ENCODE assay signal across 8 cellular contexts in genomic region chr19:6373096-6373812, GRCh38. TPM values are rescaled to one million over a fixed set of nuclear protein-coding genes. Genes with fewer than 3 reads are reported as not detected.
DNase-seq lines count a peak whose midpoint lies in the region; ATAC-seq, FAIRE-seq and TF ChIP-seq lines count a peak whose summit lies in the region.

No MANE protein-coding gene starts in this region.

- TF ChIP-seq POLR2A in H54 (IDR thresholded peaks at IDR 0.05; ENCODE audit: low read depth, low read length) = peak; percentile 9; the same call in 1 of the 2 replicates

- H3K27me3 ChIP-seq in fibroblast of lung (ENCODE audit: control insufficient read depth, insufficient read depth, low read length) = no peaks in the 10 kb centered on the region

- peak; percentile 94 for DNase-seq in DMS153 treated with DMSO at 0.1 percent for 48 hours (lab: John Stamatoyannopoulos, UW; ENCODE audit: unreplicated experiment)
- peak; percentile 93 for DNase-seq in H54 (ENCODE audit: insufficient read length, low spot score)
- peak; percentile 98 for DNase-seq in LoVo (ENCODE audit: low spot score)
- peak; percentile 94 for DNase-seq in RPMI7951 (ENCODE audit: low read depth)
- peak; percentile 96 to 97 for DNase-seq in activated T-helper 1 cell treated with anti-CD3 and anti-CD28 coated beads, Interleukin-2, amount 50 U/mL, for 16 hours (ENCODE audit: low read depth in 1 of 2, low spot score in 1 of 2)
- peak; percentile 95 to 99 for DNase-seq in fibroblast of lung (ENCODE audit: low read depth in 2 of 2)
- DNase-seq in naive thymus-derived CD8-positive, alpha-beta T cell = peak in 9 of 10 donors; percentile 96 to 100 (median 97)
- DNase-seq in stimulated activated effector memory CD8-positive, alpha-beta T cell treated with anti-CD3 and anti-CD28 coated beads, Interleukin-12 subunit alpha, Interleukin-12 subunit beta, amount 100 ng/mL, for 72 hours (ENCODE audit: low spot score in 2 of 2) = peak; percentile 97 to 99

- H3K27ac ChIP-seq in fibroblast of lung (ENCODE audit: insufficient read depth, low read length) = peak overlapping the region; percentile 93

- peak overlapping the region; percentile 73 to 98 (median 95) for H3K27ac Mint-ChIP-seq in naive thymus-derived CD8-positive, alpha-beta T cell
- peak overlapping the region; percentile 93 for H3K27ac Mint-ChIP-seq in stimulated activated effector memory CD8-positive, alpha-beta T cell treated with anti-CD3 and anti-CD28 coated beads, Interleukin-12 subunit alpha, Interleukin-12 subunit beta, amount 100 ng/mL, for 72 hours

- H3K4me2 ChIP-seq in fibroblast of lung (ENCODE audit: extremely low read depth, insufficient read depth, low read length) = peak overlapping the region; percentile 93

- peak overlapping the region; percentile 96 for H3K9ac ChIP-seq in fibroblast of lung (ENCODE audit: insufficient read depth, low read length)

- peak overlapping the region; percentile 86 for H2AFZ ChIP-seq in fibroblast of lung (ENCODE audit: low read length)

- H3K79me2 ChIP-seq in fibroblast of lung (ENCODE audit: control insufficient read depth, insufficient read depth, low read length) = no peaks in the 10 kb centered on the region

- FAIRE-seq in H54 (lab: Jason Lieb, UNC) = peak; percentile 62

- TF ChIP-seq CTCF in fibroblast of lung (conservative IDR thresholded peaks at IDR 0.05 in 1 of 2, IDR thresholded peaks at IDR 0.05 in 1 of 2; ENCODE audit: low read depth in 1 of 2, low read length in 2 of 2) = no peak

- peak; percentile 67 to 68 for ATAC-seq in naive thymus-derived CD8-positive, alpha-beta T cell
- ATAC-seq in stimulated activated effector memory CD8-positive, alpha-beta T cell treated with anti-CD3 and anti-CD28 coated beads, Interleukin-12 subunit alpha, Interleukin-12 subunit beta, amount 100 ng/mL, for 72 hours = peak; percentile 79

- no peaks in the 10 kb centered on the region for H3K9me3 ChIP-seq in fibroblast of lung (ENCODE audit: control insufficient read depth, insufficient read depth, low read depth, low read length)

- peaks cover 5% of the 10 kb centered on the region for H3K4me1 ChIP-seq in fibroblast of lung (ENCODE audit: control insufficient read depth, extremely low read depth, insufficient read depth, low read length)

- peak overlapping the region; percentile 86 to 97 (median 93) for H3K4me3 Mint-ChIP-seq in naive thymus-derived CD8-positive, alpha-beta T cell
- H3K4me3 Mint-ChIP-seq in stimulated activated effector memory CD8-positive, alpha-beta T cell treated with anti-CD3 and anti-CD28 coated beads, Interleukin-12 subunit alpha, Interleukin-12 subunit beta, amount 100 ng/mL, for 72 hours = peak overlapping the region; percentile 87

- H3K4me3 ChIP-seq in fibroblast of lung (replicated peaks in 1 of 4; ENCODE audit: control extremely low read depth in 1 of 4, insufficient read depth in 1 of 4, low read depth in 3 of 4, low read length in 4 of 4) = peak overlapping the region; percentile 67 to 94 (median 77)

- peaks cover 0 to 17% (median 2%) of the 10 kb centered on the region in 3 donors for H3K36me3 Mint-ChIP-seq in naive thymus-derived CD8-positive, alpha-beta T cell
- H3K36me3 Mint-ChIP-seq in stimulated activated effector memory CD8-positive, alpha-beta T cell treated with anti-CD3 and anti-CD28 coated beads, Interleukin-12 subunit alpha, Interleukin-12 subunit beta, amount 100 ng/mL, for 72 hours = peaks cover 25% of the 10 kb centered on the region

- peaks cover 3% of the 10 kb centered on the region for H3K36me3 ChIP-seq in fibroblast of lung (ENCODE audit: control insufficient read depth, insufficient read depth, low read length)

- no peaks in the 10 kb centered on the region for H4K20me1 ChIP-seq in fibroblast of lung (ENCODE audit: control insufficient read depth, extremely low read depth, insufficient read depth, low read length)

- no peaks in the 10 kb centered on the region for H3K9me3 Mint-ChIP-seq in naive thymus-derived CD8-positive, alpha-beta T cell
- no peaks in the 10 kb centered on the region for H3K9me3 Mint-ChIP-seq in stimulated activated effector memory CD8-positive, alpha-beta T cell treated with anti-CD3 and anti-CD28 coated beads, Interleukin-12 subunit alpha, Interleukin-12 subunit beta, amount 100 ng/mL, for 72 hours

- H3K27me3 Mint-ChIP-seq in naive thymus-derived CD8-positive, alpha-beta T cell = no peaks in the 10 kb centered on the region

- H3K4me1 Mint-ChIP-seq in naive thymus-derived CD8-positive, alpha-beta T cell = peaks cover 12 to 26% (median 22%) of the 10 kb centered on the region in 4 donors
- H3K4me1 Mint-ChIP-seq in stimulated activated effector memory CD8-positive, alpha-beta T cell treated with anti-CD3 and anti-CD28 coated beads, Interleukin-12 subunit alpha, Interleukin-12 subunit beta, amount 100 ng/mL, for 72 hours = peaks cover 23% of the 10 kb centered on the region

- POLR2A ChIA-PET in naive thymus-derived CD8-positive, alpha-beta T cell (lab: Charles Lee) = interaction anchor here (0.6 to 3.3 kb wide), 13 partner anchors 11 to 1257 kb away, joined by 3 to 83 read pairs (median 5); partner anchors contain the start of genes CLPP, DENND1C, GTF2F1 and KHSRP

RNA-seq across cellular contexts. Expression of gene ALKBH7, which starts 0.7 kb away (rescaled TPM):
- 51.8 and 57.9 TPM in 2 replicates for total RNA-seq in RPMI7951 (2014; rRNA removed; shearing (Covaris generic))
- 26.5 and 28.9 TPM in 2 replicates for total RNA-seq in fibroblast of lung
- polyA plus RNA-seq in fibroblast of lung = 6.3 and 9.5 TPM in 2 replicates
- 35.2 and 37.5 TPM in 2 replicates for polyA plus RNA-seq in fibroblast of lung (2012)
- 11.5 and 15.5 TPM in 2 replicates for polyA minus RNA-seq in fibroblast of lung (ENCODE audit: low replicate concordance)
- total RNA-seq in naive thymus-derived CD8-positive, alpha-beta T cell = 10 to 100 TPM; 73.7 TPM
- polyA plus RNA-seq in naive thymus-derived CD8-positive, alpha-beta T cell = 100 to 1,000 TPM; 130 to 162 (median 144) TPM

RNA-seq across cellular contexts. Expression of gene PSPN, which starts 2.5 kb away (rescaled TPM):
- total RNA-seq in RPMI7951 (2014; rRNA removed; shearing (Covaris generic)) = 0.84 and 1.4 TPM in 2 replicates
- total RNA-seq in fibroblast of lung = 0.99 and 1.8 TPM in 2 replicates
- 0.25 and 0.36 TPM in 2 replicates for polyA plus RNA-seq in fibroblast of lung
- polyA plus RNA-seq in fibroblast of lung (2012) = 0.72 and 0.74 TPM in 2 replicates
- polyA minus RNA-seq in fibroblast of lung (ENCODE audit: low replicate concordance) = 0.85 and 1.3 TPM in 2 replicates
- 1 to 10 TPM; 3.3 to 3.7 TPM for total RNA-seq in naive thymus-derived CD8-positive, alpha-beta T cell
- 1 to 10 TPM in 2 of 3 donors, under 1 TPM in 1; 0.50 to 1.2 (median 1.1) TPM for polyA plus RNA-seq in naive thymus-derived CD8-positive, alpha-beta T cell

RNA-seq across cellular contexts. Expression of gene CLPP, which starts 11.9 kb away (rescaled TPM):
- 111 and 175 TPM in 2 replicates for total RNA-seq in RPMI7951 (2014; rRNA removed; shearing (Covaris generic))
- 39.8 and 54.7 TPM in 2 replicates for total RNA-seq in fibroblast of lung
- polyA plus RNA-seq in fibroblast of lung = 34.0 and 37.8 TPM in 2 replicates
- 65.4 and 94.6 TPM in 2 replicates for polyA plus RNA-seq in fibroblast of lung (2012)
- 53.9 and 78.1 TPM in 2 replicates for polyA minus RNA-seq in fibroblast of lung (ENCODE audit: low replicate concordance)
- 10 to 100 TPM; 73.0 to 74.4 TPM for total RNA-seq in naive thymus-derived CD8-positive, alpha-beta T cell
- polyA plus RNA-seq in naive thymus-derived CD8-positive, alpha-beta T cell = 100 to 1,000 TPM; 142 to 197 (median 148) TPM

RNA-seq across cellular contexts. Expression of gene GTF2F1, which starts 19.7 kb away (rescaled TPM):
- total RNA-seq in RPMI7951 (2014; rRNA removed; shearing (Covaris generic)) = 33.8 and 38.4 TPM in 2 replicates
- total RNA-seq in fibroblast of lung = 50.4 and 52.1 TPM in 2 replicates
- 43.0 and 54.5 TPM in 2 replicates for polyA plus RNA-seq in fibroblast of lung
- 61.7 and 65.1 TPM in 2 replicates for polyA plus RNA-seq in fibroblast of lung (2012)
- 31.7 and 43.2 TPM in 2 replicates for polyA minus RNA-seq in fibroblast of lung (ENCODE audit: low replicate concordance)
- total RNA-seq in naive thymus-derived CD8-positive, alpha-beta T cell = 10 to 100 TPM; 54.1 to 64.8 TPM
- 10 to 100 TPM; 16.3 to 30.1 (median 20.6) TPM for polyA plus RNA-seq in naive thymus-derived CD8-positive, alpha-beta T cell

RNA-seq across cellular contexts. Expression of gene ACER1, which starts 39.8 kb away (rescaled TPM):
- not detected in 2 replicates for total RNA-seq in RPMI7951 (2014; rRNA removed; shearing (Covaris generic))
- total RNA-seq in fibroblast of lung = not detected in 2 replicates
- polyA plus RNA-seq in fibroblast of lung = not detected in 2 replicates
- not detected in 2 replicates for polyA plus RNA-seq in fibroblast of lung (2012)
- polyA minus RNA-seq in fibroblast of lung (ENCODE audit: low replicate concordance) = not detected in 2 replicates
- total RNA-seq in naive thymus-derived CD8-positive, alpha-beta T cell = 1 to 10 TPM in 1 of 2 experiments, under 1 TPM in 1; 0.91 to 1.1 TPM
- polyA plus RNA-seq in naive thymus-derived CD8-positive, alpha-beta T cell = 1 to 10 TPM; 1.4 to 2.6 (median 2.3) TPM

Comparison
In these comparisons a context has a peak if more than half of its experiments do, and no peak if none do; other contexts are left out.
1. Peak in every context shown above with its lines: DNase-seq, ATAC-seq, H3K4me3 ChIP-seq and H3K27ac ChIP-seq.